Comparison of ENCODE assay signal across 1 cellular context in genomic region chr13:20494656-20495055, GRCh38.
TF ChIP-seq lines count a peak whose summit lies in the region.

No MANE protein-coding gene starts in this region.

TF ChIP-seq in GM12878, 131 proteins besides CTCF, POLR2A, EP300 and RAD21:
- TF ChIP-seq E2F4 (IDR thresholded peaks at IDR 0.05; ENCODE audit: low read depth, low read length) (no peak), ETV6 (conservative IDR thresholded peaks at IDR 0.05 in 1 of 2, IDR thresholded peaks at IDR 0.05 in 1 of 2; ENCODE audit: borderline replicate concordance in 1 of 2, low read depth in 1 of 2) (no peak), ZNF384 (IDR thresholded peaks at IDR 0.05; ENCODE audit: borderline replicate concordance, low read depth, low read length) (no peak), USF1 (IDR thresholded peaks at IDR 0.05; ENCODE audit: borderline replicate concordance, extremely low read length, insufficient read depth, low read depth, low read length) (no peak), KLF5 (IDR thresholded peaks at IDR 0.05; ENCODE audit: partially characterized antibody) (no peak), EGR1 (IDR thresholded peaks at IDR 0.05; ENCODE audit: borderline replicate concordance in 1 of 2, low read depth in 2 of 2, low read length in 2 of 2) (no peak), TBL1XR1 (IDR thresholded peaks at IDR 0.05; ENCODE audit: low read depth, low read length) (no peak), SPI1 (IDR thresholded peaks at IDR 0.05; ENCODE audit: borderline replicate concordance, insufficient read depth, low read depth, low read length) (no peak), NR2C2 (IDR thresholded peaks at IDR 0.05; ENCODE audit: borderline replicate concordance, control insufficient read depth, insufficient read length, low read depth) (no peak), TCF7 (IDR thresholded peaks at IDR 0.05; ENCODE audit: borderline replicate concordance) (no peak), POU2F2 (IDR thresholded peaks at IDR 0.05; ENCODE audit: borderline replicate concordance, low read depth, low read length) (no peak), PKNOX1 (IDR thresholded peaks at IDR 0.05) (no peak), MAX (IDR thresholded peaks at IDR 0.05; ENCODE audit: low read depth, low read length) (no peak)
